1 cellular context compared by ENCODE assay signal in genomic region chr14:22821193-22822016, GRCh38.
TF ChIP-seq lines count a peak whose summit lies in the region.

No MANE protein-coding gene starts in this region.

TF ChIP-seq in HepG2, 621 proteins besides CTCF, POLR2A, EP300 and RAD21 (continued from another document and continues in another):
- TF ChIP-seq TFAP4 (IDR thresholded peaks at IDR 0.05; ENCODE audit: borderline replicate concordance, low read depth) (no peak), ZFP1 (CRISPR knock-in tag; IDR thresholded peaks at IDR 0.05) (0 out of 2 replicates have a peak, but pooled peaks have one; percentile 72), HHEX (CRISPR knock-in tag; IDR thresholded peaks at IDR 0.05) (no peak), ZNF441 (CRISPR knock-in tag; IDR thresholded peaks at IDR 0.05; ENCODE audit: borderline replicate concordance) (peak; percentile 91; the same call in 1 of the 2 replicates), YY1 (IDR thresholded peaks at IDR 0.05; ENCODE audit: insufficient read depth, insufficient replicate concordance, low read depth, low read length) (peak; percentile 13), ZNF44 (CRISPR knock-in tag; IDR thresholded peaks at IDR 0.05) (0 out of 2 replicates have a peak, but pooled peaks have one; percentile 70), DPF2 (CRISPR knock-in tag; IDR thresholded peaks at IDR 0.05; ENCODE audit: borderline replicate concordance, low read depth) (no peak), ZNF362 (CRISPR knock-in tag; IDR thresholded peaks at IDR 0.05; ENCODE audit: borderline replicate concordance) (no peak; the same call in 1 of the 2 replicates), RFX3 (CRISPR knock-in tag; IDR thresholded peaks at IDR 0.05) (no peak), ARID5B (CRISPR knock-in tag; IDR thresholded peaks at IDR 0.05) (peak; percentile 82), GLMP (CRISPR knock-in tag; IDR thresholded peaks at IDR 0.05; ENCODE audit: borderline replicate concordance) (no peak), NFRKB (IDR thresholded peaks at IDR 0.05) (no peak), HNRNPL (IDR thresholded peaks at IDR 0.05; ENCODE audit: low read depth, low read length) (no peak), MIXL1 (CRISPR knock-in tag; IDR thresholded peaks at IDR 0.05) (peak; percentile 79), MIER3 (CRISPR knock-in tag; IDR thresholded peaks at IDR 0.05; ENCODE audit: borderline replicate concordance) (peak; percentile 61; the same call in 1 of the 2 replicates), FOSL2 (CRISPR knock-in tag; IDR thresholded peaks at IDR 0.05) (peak; percentile 63), HES4 (CRISPR knock-in tag; IDR thresholded peaks at IDR 0.05; ENCODE audit: borderline replicate concordance) (peak; percentile 83), SALL2 (CRISPR knock-in tag; IDR thresholded peaks at IDR 0.05) (no peak), RXRA (CRISPR knock-in tag; IDR thresholded peaks at IDR 0.05) (no peak; the same call in 1 of the 2 replicates), ZNF746 (CRISPR knock-in tag; IDR thresholded peaks at IDR 0.05) (no peak; the same call in 1 of the 2 replicates), TEAD2 (CRISPR knock-in tag; IDR thresholded peaks at IDR 0.05) (no peak), ZNF513 (CRISPR knock-in tag; conservative IDR thresholded peaks at IDR 0.05) (no peak), ATF4 (CRISPR knock-in tag; IDR thresholded peaks at IDR 0.05) (peak in 1 of 2 experiments; percentile 62; a peak in 2 of 4 replicates), FOXA3 (CRISPR knock-in tag; IDR thresholded peaks at IDR 0.05) (peak; percentile 69), NFE2L1 (CRISPR knock-in tag; IDR thresholded peaks at IDR 0.05; ENCODE audit: borderline replicate concordance) (no peak; the same call in 1 of the 2 replicates), ZNF329 (CRISPR knock-in tag; IDR thresholded peaks at IDR 0.05; ENCODE audit: low read depth) (no peak), FOXP1 (IDR thresholded peaks at IDR 0.05) (no peak), FOXP1 (CRISPR knock-in tag; IDR thresholded peaks at IDR 0.05) (no peak), KLF12 (CRISPR knock-in tag; IDR thresholded peaks at IDR 0.05; ENCODE audit: borderline replicate concordance) (no peak), GMEB1 (CRISPR knock-in tag; IDR thresholded peaks at IDR 0.05; ENCODE audit: borderline replicate concordance) (no peak; the same call in 1 of the 2 replicates), ZFP36 (IDR thresholded peaks at IDR 0.05; ENCODE audit: borderline replicate concordance, low read depth, low read length, partially characterized antibody) (no peak), CCAR2 (optimal IDR thresholded peaks at IDR 0.05; ENCODE audit: low read depth, low read length) (peak; percentile 36), MTA1 (CRISPR knock-in tag; IDR thresholded peaks at IDR 0.05; ENCODE audit: borderline replicate concordance) (peak; percentile 62; the same call in 1 of the 2 replicates), THAP8 (CRISPR knock-in tag; IDR thresholded peaks at IDR 0.05; ENCODE audit: borderline replicate concordance) (no peak), PRPF4 (IDR thresholded peaks at IDR 0.05; ENCODE audit: low read depth, low read length, poor library complexity, severe bottlenecking) (no peak), PAXIP1 (CRISPR knock-in tag; conservative IDR thresholded peaks at IDR 0.05) (no peak; the same call in 1 of the 2 replicates), ZFP36L2 (CRISPR knock-in tag; IDR thresholded peaks at IDR 0.05) (no peak), ZMYM4 (CRISPR knock-in tag; IDR thresholded peaks at IDR 0.05) (peak; percentile 44; the same call in 1 of the 2 replicates), STAT6 (CRISPR knock-in tag; IDR thresholded peaks at IDR 0.05; ENCODE audit: borderline replicate concordance) (no peak), KLF9 (CRISPR knock-in tag; IDR thresholded peaks at IDR 0.05; ENCODE audit: low read depth) (peak; percentile 94), ELF3 (CRISPR knock-in tag; IDR thresholded peaks at IDR 0.05) (peak; percentile 83), RORA (CRISPR knock-in tag; IDR thresholded peaks at IDR 0.05) (no peak), ZNF563 (CRISPR knock-in tag; IDR thresholded peaks at IDR 0.05) (peak; percentile 94; the same call in 1 of the 2 replicates), ZNF883 (CRISPR knock-in tag; IDR thresholded peaks at IDR 0.05; ENCODE audit: not compliant biosample characterization) (peak; percentile 66), ZBTB42 (CRISPR knock-in tag; IDR thresholded peaks at IDR 0.05) (peak; percentile 95), YEATS2 (CRISPR knock-in tag; IDR thresholded peaks at IDR 0.05; ENCODE audit: borderline replicate concordance) (peak; percentile 61; the same call in 1 of the 2 replicates), ZBTB7A (CRISPR knock-in tag; IDR thresholded peaks at IDR 0.05) (peak; percentile 79; the same call in 1 of the 2 replicates), ZNF468 (CRISPR knock-in tag; IDR thresholded peaks at IDR 0.05) (no peak), ZNF343 (CRISPR knock-in tag; IDR thresholded peaks at IDR 0.05) (peak; percentile 93; the same call in 1 of the 2 replicates)
